In genomic region chr6:43120938-43121913, GRCh38 we compare ENCODE assay signal across 8 cellular contexts. TPM values are rescaled to one million over a fixed set of nuclear protein-coding genes. Genes with fewer than 3 reads are reported as not detected.
A peak's percentile ranks its signal among the peaks of the same experiment; 100 is the strongest.
DNase-seq lines count a peak whose midpoint lies in the region; ATAC-seq and TF ChIP-seq lines count a peak whose summit lies in the region.

No MANE protein-coding gene starts in this region.

- H3K4me3 Mint-ChIP-seq in CD8-positive, alpha-beta memory T cell: no peak overlapping the region

- DNase-seq in NCI-H82 (lab: John Stamatoyannopoulos, UW) (peak; percentile 32), NCI-H82 treated with DMSO at 0.1 percent for 48 hours (lab: John Stamatoyannopoulos, UW; ENCODE audit: unreplicated experiment) (no peak), choroid plexus epithelial cell (ENCODE audit: low read depth) (peak; percentile 97), medulla oblongata (ENCODE audit: extremely low spot score) (peak; percentile 40), NCI-H128 (lab: John Stamatoyannopoulos, UW; ENCODE audit: unreplicated experiment) (no peak), DMS53 treated with DMSO at 0.1 percent for 48 hours (lab: John Stamatoyannopoulos, UW; ENCODE audit: unreplicated experiment) (no peak)
- DNase-seq in CD8-positive, alpha-beta memory T cell: no peak

- no peaks in the 10 kb centered on the region for H3K4me1 Mint-ChIP-seq in CD8-positive, alpha-beta memory T cell

- no peaks in the 10 kb centered on the region for H3K9me3 Mint-ChIP-seq in CD8-positive, alpha-beta memory T cell

- no peaks in the 10 kb centered on the region for H3K27me3 ChIP-seq in CD8-positive, alpha-beta memory T cell (ENCODE audit: insufficient read depth, low read length, poor library complexity, severe bottlenecking)

- TF ChIP-seq CTCF in choroid plexus epithelial cell (conservative IDR thresholded peaks at IDR 0.05; ENCODE audit: low read depth, low read length): peak; percentile 36

- H3K4me1 ChIP-seq in CD8-positive, alpha-beta memory T cell (ENCODE audit: insufficient read depth, low read length): no peaks in the 10 kb centered on the region

- H3K27ac Mint-ChIP-seq in CD8-positive, alpha-beta memory T cell: no peak overlapping the region

- H3K27ac ChIP-seq in CD8-positive, alpha-beta memory T cell (ENCODE audit: low read depth, low read length): no peak overlapping the region

- peaks cover 5 to 9% of the 10 kb centered on the region in 2 donors for H3K27me3 Mint-ChIP-seq in CD8-positive, alpha-beta memory T cell

- POLR2A ChIA-PET in CD8-positive, alpha-beta memory T cell (lab: Charles Lee): no interaction called here

- H3K36me3 ChIP-seq in CD8-positive, alpha-beta memory T cell (ENCODE audit: insufficient read depth, low read length): no peaks in the 10 kb centered on the region

- H3K9me3 ChIP-seq in CD8-positive, alpha-beta memory T cell (ENCODE audit: low read length): no peaks in the 10 kb centered on the region

- ATAC-seq in HG03097 (IDR thresholded peaks at IDR 0.05; ENCODE audit: low FRiP score, unreplicated experiment): no peak

- no peaks in the 10 kb centered on the region for H3K36me3 Mint-ChIP-seq in CD8-positive, alpha-beta memory T cell

- CTCF ChIA-PET in CD8-positive, alpha-beta memory T cell (lab: Charles Lee): interaction anchor here (1.1 kb wide), 1 partner anchor 158 kb away, joined by 3 read pairs; no protein-coding TSS in a partner anchor

- peak overlapping the region; percentile 4 for H3K4me3 ChIP-seq in choroid plexus epithelial cell (ENCODE audit: low read depth, low read length)
- H3K4me3 ChIP-seq in CD8-positive, alpha-beta memory T cell (ENCODE audit: low read length): no peak overlapping the region

RNA-seq across cellular contexts. Expression of gene PTK7, which starts 45.1 kb away (rescaled TPM):
- total RNA-seq in CD8-positive, alpha-beta memory T cell: 1 to 10 TPM; 1.6 TPM
- polyA plus RNA-seq in CD8-positive, alpha-beta memory T cell: 1.9 TPM

RNA-seq across cellular contexts. Expression of gene SRF, which starts 49.8 kb away (rescaled TPM):
- 10 to 100 TPM; 55.1 to 57.4 TPM for total RNA-seq in CD8-positive, alpha-beta memory T cell
- polyA plus RNA-seq in CD8-positive, alpha-beta memory T cell: 8.0 TPM

Comparison
In these comparisons a context has a peak if more than half of its experiments do, and no peak if none do; other contexts are left out.
1. DNase-seq: peak in NCI-H82 (single experiment), choroid plexus epithelial cell (single experiment) and medulla oblongata (single experiment); none in NCI-H82 treated with DMSO at 0.1 percent for 48 hours (single experiment), NCI-H128 (single experiment), DMS53 treated with DMSO at 0.1 percent for 48 hours (single experiment) and CD8-positive, alpha-beta memory T cell (0 of 5).